In genomic region chr5:81825237-81825636, GRCh38 we compare ENCODE assay signal across 9 cellular contexts.
A peak's percentile ranks its signal among the peaks of the same experiment; 100 is the strongest.
DNase-seq lines count a peak whose midpoint lies in the region; ATAC-seq, FAIRE-seq and TF ChIP-seq lines count a peak whose summit lies in the region.
"Had no signal": no experiment of that assay in that cellular context is flagged by ENCODE, and none has a peak within 500 bp of the region (broad histone marks: within the 10 kb centered on the region; RNA-seq: fewer than 3 reads in every experiment).

No MANE protein-coding gene starts in this region.

- TF ChIP-seq CTCF in left ventricle myocardium inferior (IDR thresholded peaks at IDR 0.05; ENCODE audit: borderline replicate concordance) = no peak
- no peak for TF ChIP-seq CTCF in MM.1S (IDR thresholded peaks at IDR 0.05; ENCODE audit: low read length)

- H4K20me1 ChIP-seq in MM.1S (ENCODE audit: insufficient read depth, low read length) = no peaks in the 10 kb centered on the region

- H3K27ac ChIP-seq in left ventricle myocardium inferior (replicated peaks) = no peak overlapping the region
- no peak overlapping the region for H3K27ac ChIP-seq in aorta (ENCODE audit: low read depth in 1 of 2, low read length in 2 of 2)
- H3K27ac ChIP-seq in MM.1S (ENCODE audit: low read length) = no peak overlapping the region

- H3K9me2 ChIP-seq in MM.1S (replicated peaks; ENCODE audit: insufficient read depth, low read length) = no peaks in the 10 kb centered on the region

- peaks cover 12% of the 10 kb centered on the region for H3K4me1 ChIP-seq in left ventricle myocardium inferior
- H3K4me1 ChIP-seq in aorta (ENCODE audit: control insufficient read depth in 1 of 2, insufficient read depth in 2 of 2, low read length in 2 of 2) = no peaks in the 10 kb centered on the region
- no peaks in the 10 kb centered on the region for H3K4me1 ChIP-seq in MM.1S (ENCODE audit: low read length)

- no peak for TF ChIP-seq POLR2A in GM12892 (IDR thresholded peaks at IDR 0.05; ENCODE audit: low read depth, low read length)

- ATAC-seq in aorta (ENCODE audit: low FRiP score) (peak; percentile 77), HG03439 (IDR thresholded peaks at IDR 0.05; ENCODE audit: unreplicated experiment) (no peak)

- H3K9me3 ChIP-seq in left ventricle myocardium inferior (replicated peaks) = no peaks in the 10 kb centered on the region
- H3K9me3 ChIP-seq in aorta (ENCODE audit: control insufficient read depth, low read length) = no peaks in the 10 kb centered on the region
- H3K9me3 ChIP-seq in MM.1S (replicated peaks; ENCODE audit: insufficient read depth, low read length) = no peaks in the 10 kb centered on the region

- H3K9ac ChIP-seq in MM.1S (ENCODE audit: low read length) = no peak overlapping the region

- intact Hi-C loops in left ventricle myocardium inferior (cut with micrococcal nuclease) = no loop called here
- intact Hi-C loops in aorta (cut with DNase I) = no loop called here

- H3K27me3 ChIP-seq in left ventricle myocardium inferior (ENCODE audit: low read depth) (no peaks in the 10 kb centered on the region), aorta (ENCODE audit: control insufficient read depth in 1 of 2, insufficient read depth in 2 of 2, low read length in 1 of 2) (no peaks in the 10 kb centered on the region), MM.1S (replicated peaks; ENCODE audit: insufficient read depth, low read length) (no peaks in the 10 kb centered on the region)

- no peak for FAIRE-seq in GM12892 (lab: Jason Lieb, UNC)
- FAIRE-seq: islet of Langerhans had no signal

- H3K4me3 ChIP-seq in left ventricle myocardium inferior = no peak overlapping the region
- H3K4me3 ChIP-seq in aorta (ENCODE audit: low read length in 2 of 2) = no peak overlapping the region
- H3K4me3 ChIP-seq in MM.1S (ENCODE audit: low read length) = no peak overlapping the region

- H2AFZ ChIP-seq in MM.1S (ENCODE audit: low read length) = no peak overlapping the region

- DNase-seq in NCI-H748 (lab: John Stamatoyannopoulos, UW; ENCODE audit: unreplicated experiment) = peak; percentile 57
- no peak for DNase-seq in NCI-H748 treated with DMSO at 0.1 percent for 48 hours (lab: John Stamatoyannopoulos, UW)
- DNase-seq in T1000 (lab: John Stamatoyannopoulos, UW) = peak; percentile 74
- DNase-seq in left ventricle myocardium inferior = peak; percentile 75
- peak; percentile 70 to 86 for DNase-seq in aorta
- no peak for DNase-seq in MM.1S
- DNase-seq in GM12892 (ENCODE audit: insufficient read length) = no peak

- WGBS in aorta, 2 donors = 14% methylated on average over 3 of the region's 3 CpGs

- H3K4me2 ChIP-seq in MM.1S (ENCODE audit: low read depth, low read length) = no peak overlapping the region

- H3K36me3 ChIP-seq in left ventricle myocardium inferior (no peaks in the 10 kb centered on the region), aorta (ENCODE audit: control insufficient read depth in 1 of 2, insufficient read depth in 2 of 2, low read length in 1 of 2) (no peaks in the 10 kb centered on the region), MM.1S (replicated peaks; ENCODE audit: insufficient read depth, low read length) (no peaks in the 10 kb centered on the region)

- no peaks in the 10 kb centered on the region for H3K79me2 ChIP-seq in MM.1S (ENCODE audit: low read length)

- no peaks in the 10 kb centered on the region for H3F3A ChIP-seq in MM.1S (ENCODE audit: insufficient read depth, low read length)

Comparison
In these comparisons a context has a peak if more than half of its experiments do, and no peak if none do; other contexts are left out.
1. DNase-seq: peak in NCI-H748 (single experiment), T1000 (single experiment), left ventricle myocardium inferior (single experiment) and aorta (2 of 2); none in NCI-H748 treated with DMSO at 0.1 percent for 48 hours (single experiment), MM.1S (single experiment) and GM12892 (single experiment).